ENCODE assay signal across 1 cellular context in genomic region chr11:18524248-18524647, GRCh38.
TF ChIP-seq lines count a peak whose summit lies in the region.

No MANE protein-coding gene starts in this region.

TF ChIP-seq in HepG2, 621 proteins besides CTCF, POLR2A, EP300 and RAD21 (continued from another document):
- TF ChIP-seq, protein P1, sequence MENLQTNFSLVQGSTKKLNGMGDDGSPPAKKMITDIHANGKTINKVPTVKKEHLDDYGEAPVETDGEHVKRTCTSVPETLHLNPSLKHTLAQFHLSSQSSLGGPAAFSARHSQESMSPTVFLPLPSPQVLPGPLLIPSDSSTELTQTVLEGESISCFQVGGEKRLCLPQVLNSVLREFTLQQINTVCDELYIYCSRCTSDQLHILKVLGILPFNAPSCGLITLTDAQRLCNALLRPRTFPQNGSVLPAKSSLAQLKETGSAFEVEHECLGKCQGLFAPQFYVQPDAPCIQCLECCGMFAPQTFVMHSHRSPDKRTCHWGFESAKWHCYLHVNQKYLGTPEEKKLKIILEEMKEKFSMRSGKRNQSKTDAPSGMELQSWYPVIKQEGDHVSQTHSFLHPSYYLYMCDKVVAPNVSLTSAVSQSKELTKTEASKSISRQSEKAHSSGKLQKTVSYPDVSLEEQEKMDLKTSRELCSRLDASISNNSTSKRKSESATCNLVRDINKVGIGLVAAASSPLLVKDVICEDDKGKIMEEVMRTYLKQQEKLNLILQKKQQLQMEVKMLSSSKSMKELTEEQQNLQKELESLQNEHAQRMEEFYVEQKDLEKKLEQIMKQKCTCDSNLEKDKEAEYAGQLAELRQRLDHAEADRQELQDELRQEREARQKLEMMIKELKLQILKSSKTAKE (CRISPR knock-in tag; IDR thresholded peaks at IDR 0.05; ENCODE audit: borderline replicate concordance), result no peak
- TF ChIP-seq ZSCAN12 (CRISPR knock-in tag; IDR thresholded peaks at IDR 0.05), result no peak
- TF ChIP-seq ZFP90 (CRISPR knock-in tag; IDR thresholded peaks at IDR 0.05; ENCODE audit: borderline replicate concordance), result no peak
- TF ChIP-seq FLYWCH1 (CRISPR knock-in tag; IDR thresholded peaks at IDR 0.05), result no peak
- TF ChIP-seq ZNF30 (CRISPR knock-in tag; IDR thresholded peaks at IDR 0.05), result no peak
- TF ChIP-seq ZNF331 (CRISPR knock-in tag; IDR thresholded peaks at IDR 0.05), result 0 out of 2 replicates have a peak, but pooled peaks have one; percentile 61
